In genomic region chr5:153983885-153984284, GRCh38 we compare ENCODE assay signal across 24 cellular contexts.
"Had no signal": no experiment of that assay in that cellular context is flagged by ENCODE, and none has a peak within 500 bp of the region (broad histone marks: within the 10 kb centered on the region; RNA-seq: fewer than 3 reads in every experiment).

No MANE protein-coding gene starts in this region.

- H3K4me3 Mint-ChIP-seq: activated CD4-positive, alpha-beta memory T cell treated with anti-CD3 and anti-CD28 coated beads, Interleukin-2, amount 10 ng/mL, durations not matched to agents 7 days and 5 days; activated CD4-positive, alpha-beta T cell treated with anti-CD3 and anti-CD28 coated beads, Interleukin-2, amount 10 ng/mL, durations not matched to agents 7 days and 5 days; activated naive CD4-positive, alpha-beta T cell treated with anti-CD3 and anti-CD28 coated beads, Interleukin-2, amount 10 ng/mL, durations not matched to agents 7 days and 5 days; activated naive CD8-positive, alpha-beta T cell treated with anti-CD3 and anti-CD28 coated beads, Interleukin-2, amount 10 ng/mL, durations not matched to agents 7 days and 5 days; activated T-cell treated with anti-CD3 and anti-CD28 coated beads, Interleukin-2, amount 50 U/mL, for 24 hours; activated T-cell treated with anti-CD3 and anti-CD28 coated beads, Interleukin-2, amount 50 U/mL, for 72 hours; brain had no signal

- H3K9me3 Mint-ChIP-seq: activated CD4-positive, alpha-beta memory T cell treated with anti-CD3 and anti-CD28 coated beads, Interleukin-2, amount 10 ng/mL, durations not matched to agents 7 days and 5 days; activated CD4-positive, alpha-beta T cell treated with anti-CD3 and anti-CD28 coated beads, Interleukin-2, amount 10 ng/mL, durations not matched to agents 7 days and 5 days; activated naive CD4-positive, alpha-beta T cell treated with anti-CD3 and anti-CD28 coated beads, Interleukin-2, amount 10 ng/mL, durations not matched to agents 7 days and 5 days; activated naive CD4-positive, alpha-beta T cell treated with anti-CD3 and anti-CD28 coated beads, Interleukin-2, amount 50 U/mL, for 72 hours; activated naive CD8-positive, alpha-beta T cell treated with anti-CD3 and anti-CD28 coated beads, Interleukin-2, amount 10 ng/mL, durations not matched to agents 7 days and 5 days; activated T-cell treated with anti-CD3 and anti-CD28 coated beads, Interleukin-2, amount 50 U/mL, for 24 hours; activated T-cell treated with anti-CD3 and anti-CD28 coated beads, Interleukin-2, amount 50 U/mL, for 72 hours; brain had no signal

- H3K36me3 Mint-ChIP-seq: activated naive CD4-positive, alpha-beta T cell treated with anti-CD3 and anti-CD28 coated beads, Interleukin-2, amount 10 ng/mL, durations not matched to agents 7 days and 5 days; activated naive CD4-positive, alpha-beta T cell treated with anti-CD3 and anti-CD28 coated beads, Interleukin-2, amount 50 U/mL, for 72 hours; activated naive CD8-positive, alpha-beta T cell treated with anti-CD3 and anti-CD28 coated beads, Interleukin-2, amount 10 ng/mL, durations not matched to agents 7 days and 5 days; brain had no signal

- H3K27ac Mint-ChIP-seq: activated CD4-positive, alpha-beta memory T cell treated with anti-CD3 and anti-CD28 coated beads, Interleukin-2, amount 10 ng/mL, durations not matched to agents 7 days and 5 days; activated CD4-positive, alpha-beta T cell treated with anti-CD3 and anti-CD28 coated beads, Interleukin-2, amount 10 ng/mL, durations not matched to agents 7 days and 5 days; activated naive CD4-positive, alpha-beta T cell treated with anti-CD3 and anti-CD28 coated beads, Interleukin-2, amount 10 ng/mL, durations not matched to agents 7 days and 5 days; activated naive CD4-positive, alpha-beta T cell treated with anti-CD3 and anti-CD28 coated beads, Interleukin-2, amount 50 U/mL, for 72 hours; activated naive CD8-positive, alpha-beta T cell treated with anti-CD3 and anti-CD28 coated beads, Interleukin-2, amount 10 ng/mL, durations not matched to agents 7 days and 5 days; activated T-cell treated with anti-CD3 and anti-CD28 coated beads, Interleukin-2, amount 50 U/mL, for 24 hours; activated T-cell treated with anti-CD3 and anti-CD28 coated beads, Interleukin-2, amount 50 U/mL, for 72 hours; brain had no signal

- ATAC-seq: activated naive CD4-positive, alpha-beta T cell treated with anti-CD3 and anti-CD28 coated beads, Interleukin-2, amount 50 U/mL, for 72 hours; activated T-cell treated with anti-CD3 and anti-CD28 coated beads, Interleukin-2, amount 50 U/mL, for 72 hours; foreskin keratinocyte; gastrocnemius medialis had no signal

- H3K27me3 Mint-ChIP-seq: activated T-cell treated with anti-CD3 and anti-CD28 coated beads, Interleukin-2, amount 50 U/mL, for 24 hours had no signal

- H3K4me1 Mint-ChIP-seq: activated CD4-positive, alpha-beta memory T cell treated with anti-CD3 and anti-CD28 coated beads, Interleukin-2, amount 10 ng/mL, durations not matched to agents 7 days and 5 days; activated CD4-positive, alpha-beta T cell treated with anti-CD3 and anti-CD28 coated beads, Interleukin-2, amount 10 ng/mL, durations not matched to agents 7 days and 5 days; activated naive CD4-positive, alpha-beta T cell treated with anti-CD3 and anti-CD28 coated beads, Interleukin-2, amount 10 ng/mL, durations not matched to agents 7 days and 5 days; activated naive CD8-positive, alpha-beta T cell treated with anti-CD3 and anti-CD28 coated beads, Interleukin-2, amount 10 ng/mL, durations not matched to agents 7 days and 5 days; brain had no signal

- DNase-seq: activated CD4-positive, alpha-beta memory T cell treated with anti-CD3 and anti-CD28 coated beads, Interleukin-2, amount 10 ng/mL, durations not matched to agents 7 days and 5 days; activated CD4-positive, alpha-beta T cell treated with anti-CD3 and anti-CD28 coated beads for 1 hour; activated CD4-positive, alpha-beta T cell treated with anti-CD3 and anti-CD28 coated beads for 4 hours; activated CD4-positive, alpha-beta T cell treated with anti-CD3 and anti-CD28 coated beads, Interleukin-2, amount 10 ng/mL, durations not matched to agents 7 days and 5 days; activated CD4-positive, alpha-beta T cell treated with anti-CD3 and anti-CD28 coated beads, Interleukin-2, amount 50 U/mL, for 4 hours; activated CD8-positive, alpha-beta memory T cell treated with anti-CD3 and anti-CD28 coated beads, Interleukin-2, amount 50 U/mL, for 48 hours; activated gamma-delta T cell; activated naive CD4-positive, alpha-beta T cell; activated naive CD4-positive, alpha-beta T cell treated with anti-CD3 and anti-CD28 coated beads, Interleukin-2, amount 10 ng/mL, durations not matched to agents 7 days and 5 days; activated naive CD8-positive, alpha-beta T cell treated with anti-CD3 and anti-CD28 coated beads, Interleukin-2, amount 10 ng/mL, durations not matched to agents 7 days and 5 days; activated T-cell treated with anti-CD3 and anti-CD28 coated beads for 4 hours; activated T-cell treated with anti-CD3 and anti-CD28 coated beads, Interleukin-2, amount 50 U/mL, for 24 hours; activated T-cell treated with anti-CD3 and anti-CD28 coated beads, Interleukin-2, amount 50 U/mL, for 72 hours; central memory CD4-positive, alpha-beta T cell; cerebellar nuclear complex; colonic mucosa; effector CD8-positive, alpha-beta T cell; foreskin keratinocyte; gastrocnemius medialis; glutamatergic neuron; heart left ventricle; T-helper 2 cell had no signal
